ENCODE assay signal across 8 cellular contexts in the genomic region with DNA sequence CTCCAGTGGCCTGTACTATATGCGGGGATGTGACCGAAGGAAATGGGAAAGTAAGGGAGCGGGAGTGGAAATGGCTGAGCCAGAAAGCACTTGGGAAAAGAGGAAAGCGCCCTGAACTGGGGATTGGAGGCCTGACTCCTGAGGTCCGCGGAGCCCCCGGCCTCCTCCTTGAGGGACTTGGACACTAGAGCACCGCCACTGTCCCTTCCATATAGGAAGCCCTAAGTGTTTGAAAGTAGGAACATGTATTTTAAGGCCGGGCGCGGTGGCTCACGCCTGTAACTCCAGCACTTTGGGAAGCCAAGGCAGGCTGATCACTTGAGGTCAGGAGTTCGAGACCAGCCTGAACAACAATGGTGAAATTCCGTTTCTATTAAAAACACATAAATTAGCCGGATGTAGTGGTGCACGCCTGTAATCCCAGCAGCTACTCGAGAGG. TPM values are rescaled to one million over a fixed set of nuclear protein-coding genes. Genes with fewer than 3 reads are reported as not detected.
DNase-seq lines count a peak whose midpoint lies in the region; ATAC-seq and TF ChIP-seq lines count a peak whose summit lies in the region.

No MANE protein-coding gene starts in this region.

- peak overlapping the region; percentile 79 for H3K4me3 ChIP-seq in ectodermal cell (ENCODE audit: insufficient read depth, low read depth, low read length)

- no peaks in the 10 kb centered on the region for H3K27me3 ChIP-seq in ectodermal cell (ENCODE audit: control insufficient read depth, insufficient read depth, low read length, poor library complexity, severe bottlenecking)

- no peak for TF ChIP-seq CTCF in C4-2B (conservative IDR thresholded peaks at IDR 0.05)

- no peaks in the 10 kb centered on the region for H3K4me1 ChIP-seq in ectodermal cell (ENCODE audit: control insufficient read depth, insufficient read depth, low read length)

- no peaks in the 10 kb centered on the region for H3K27me3 Mint-ChIP-seq in natural killer cell treated with Interleukin-12 subunit alpha and Interleukin-12 subunit beta and Interleukin-15 and Interleukin-18, amount 100 ng/mL, for 72 hours

- H3K4me1 Mint-ChIP-seq in natural killer cell treated with Interleukin-12 subunit alpha and Interleukin-12 subunit beta and Interleukin-15 and Interleukin-18, amount 100 ng/mL, for 72 hours (ENCODE audit: low read depth in 2 of 2): peaks cover 25 to 28% of the 10 kb centered on the region in 2 donors

- ATAC-seq in natural killer cell treated with Interleukin-12 subunit alpha and Interleukin-12 subunit beta and Interleukin-15 and Interleukin-18, amount 100 ng/mL, for 72 hours: peak in 1 of 2 donors; percentile 16
- ATAC-seq in HG03025 (IDR thresholded peaks at IDR 0.05; ENCODE audit: low FRiP score, unreplicated experiment): no peak
- ATAC-seq in GM18858 (IDR thresholded peaks at IDR 0.05; ENCODE audit: unreplicated experiment): no peak
- ATAC-seq in sciatic nerve: no peak

- H3K36me3 Mint-ChIP-seq in natural killer cell treated with Interleukin-12 subunit alpha and Interleukin-12 subunit beta and Interleukin-15 and Interleukin-18, amount 100 ng/mL, for 72 hours: no peaks in the 10 kb centered on the region

- WGBS in ectodermal cell, 2 experiments: 33 to 34% methylated on average over 17 of the region's 17 CpGs

- no peak for DNase-seq in natural killer cell treated with Interleukin-12 subunit alpha and Interleukin-12 subunit beta and Interleukin-15 and Interleukin-18, amount 100 ng/mL, for 72 hours (ENCODE audit: low spot score)
- DNase-seq in mesenteric fat pad (ENCODE audit: low spot score) (no peak), sciatic nerve (ENCODE audit: low spot score) (no peak)

- peak overlapping the region; percentile 95 for H3K27ac ChIP-seq in C4-2B
- H3K27ac ChIP-seq in KOPT-K1 (ENCODE audit: low read depth, low read length, poor library complexity, severe bottlenecking): peak overlapping the region; percentile 82
- H3K27ac ChIP-seq in ectodermal cell (ENCODE audit: insufficient read depth, low read depth, low read length, poor library complexity, severe bottlenecking): peak overlapping the region; percentile 76

- no peaks in the 10 kb centered on the region for H3K9me3 Mint-ChIP-seq in natural killer cell treated with Interleukin-12 subunit alpha and Interleukin-12 subunit beta and Interleukin-15 and Interleukin-18, amount 100 ng/mL, for 72 hours

- peak overlapping the region; percentile 98 for H3K4me3 Mint-ChIP-seq in natural killer cell treated with Interleukin-12 subunit alpha and Interleukin-12 subunit beta and Interleukin-15 and Interleukin-18, amount 100 ng/mL, for 72 hours

- peaks cover 6% of the 10 kb centered on the region; the same call in 1 of the 2 replicates for H3K36me3 ChIP-seq in KOPT-K1 (ENCODE audit: insufficient read depth, low read length)
- no peaks in the 10 kb centered on the region for H3K36me3 ChIP-seq in ectodermal cell (ENCODE audit: control insufficient read depth, insufficient read depth, low read length)

- intact Hi-C loops in sciatic nerve (cut with DNase I): no loop called here

- peak overlapping the region; percentile 95 to 97 for H3K27ac Mint-ChIP-seq in natural killer cell treated with Interleukin-12 subunit alpha and Interleukin-12 subunit beta and Interleukin-15 and Interleukin-18, amount 100 ng/mL, for 72 hours

- H3K9me3 ChIP-seq in KOPT-K1 (ENCODE audit: insufficient read depth, low read length, poor library complexity, severe bottlenecking): no peaks in the 10 kb centered on the region
- no peaks in the 10 kb centered on the region for H3K9me3 ChIP-seq in ectodermal cell (ENCODE audit: control insufficient read depth, low read length)

RNA-seq across cellular contexts. Expression of gene ZDHHC7, which starts 0.5 kb away (rescaled TPM):
- polyA plus RNA-seq in ectodermal cell (2013, experiment 1 of 4): 51.9 TPM
- 58.2 TPM for polyA plus RNA-seq in ectodermal cell (2013, experiment 2 of 4)
- 42.2 TPM for polyA plus RNA-seq in ectodermal cell (2013, experiment 3 of 4)
- 44.9 TPM for polyA plus RNA-seq in ectodermal cell (2013, experiment 4 of 4)
- 10 to 100 TPM; 28.5 to 43.9 TPM for total RNA-seq in natural killer cell treated with Interleukin-12 subunit alpha and Interleukin-12 subunit beta and Interleukin-15 and Interleukin-18, amount 100 ng/mL, for 72 hours
- total RNA-seq in mesenteric fat pad: 45.6 TPM
- 48.8 TPM for total RNA-seq in sciatic nerve

RNA-seq across cellular contexts. Expression of gene KIAA0513, which starts 15.7 kb away (rescaled TPM):
- 9.3 TPM for polyA plus RNA-seq in ectodermal cell (2013, experiment 1 of 4)
- 8.4 TPM for polyA plus RNA-seq in ectodermal cell (2013, experiment 2 of 4)
- polyA plus RNA-seq in ectodermal cell (2013, experiment 3 of 4): 6.7 TPM
- polyA plus RNA-seq in ectodermal cell (2013, experiment 4 of 4): 6.7 TPM
- total RNA-seq in natural killer cell treated with Interleukin-12 subunit alpha and Interleukin-12 subunit beta and Interleukin-15 and Interleukin-18, amount 100 ng/mL, for 72 hours: 1 to 10 TPM; 3.3 to 3.6 TPM
- total RNA-seq in mesenteric fat pad (12.7 TPM), sciatic nerve (12.6 TPM)
